ENCODE assay signal across 8 cellular contexts in the genomic region with DNA sequence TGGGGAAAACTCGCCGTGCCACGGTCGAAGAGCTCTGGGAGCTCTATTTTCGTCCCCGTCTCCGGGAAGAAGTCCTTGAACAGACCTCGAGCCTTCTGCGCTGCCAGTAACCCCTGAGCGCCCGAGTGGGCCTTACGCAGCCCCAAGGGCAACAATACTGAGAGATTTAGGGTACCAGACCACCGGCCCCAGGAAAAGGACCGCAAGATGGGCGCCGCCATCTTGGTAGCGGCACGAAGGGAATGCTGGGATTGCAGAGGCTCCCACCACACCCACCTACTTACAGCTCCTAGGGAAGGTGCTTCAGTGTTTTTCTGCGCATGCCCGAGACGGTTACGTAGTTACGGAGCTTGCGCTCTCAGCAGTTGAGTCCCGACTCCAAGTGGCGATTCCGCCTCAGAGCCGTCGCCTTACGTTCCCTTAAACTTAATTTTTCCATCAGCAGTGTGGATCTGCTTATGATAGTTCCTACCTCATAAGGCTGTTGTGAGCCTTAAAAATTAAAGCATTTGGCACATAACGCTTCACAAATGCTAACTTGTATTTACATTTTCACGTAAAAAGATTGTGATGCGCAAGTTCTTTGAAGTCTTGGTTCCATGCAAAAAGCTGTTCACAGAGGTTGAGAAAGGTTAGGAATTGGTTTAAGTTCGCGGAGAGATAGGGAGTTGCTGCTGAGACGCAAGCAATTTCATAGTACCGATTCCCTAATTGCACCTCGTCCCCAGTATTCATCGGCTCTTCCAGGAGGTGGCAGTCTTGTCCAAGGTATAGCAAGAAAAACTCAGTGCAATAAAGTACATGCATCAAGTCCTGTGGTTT. TPM values are rescaled to one million over a fixed set of nuclear protein-coding genes. Genes with fewer than 3 reads are reported as not detected.
DNase-seq lines count a peak whose midpoint lies in the region; FAIRE-seq and TF ChIP-seq lines count a peak whose summit lies in the region.

A gene (minus strand): TSS at position 244 of the 822 bp plus-strand sequence. CDS start 23 bp downstream, at position 221.

- peak within 1 kb of the TSS; percentile 86 for H3K4me2 ChIP-seq in Loucy (ENCODE audit: low read depth, low read length, poor library complexity, severe bottlenecking)

- H3K4me1 ChIP-seq in Loucy (ENCODE audit: insufficient read depth, low read length, poor library complexity, severe bottlenecking) = peaks cover 21% of the 10 kb centered on the region

- peaks cover 10% of the 10 kb centered on the region; the same call in 1 of the 2 replicates for H3K36me3 ChIP-seq in Loucy (ENCODE audit: insufficient read depth, low read length)

- no peaks in the 10 kb centered on the region for H3F3A ChIP-seq in Loucy (ENCODE audit: low read depth)

- H3K4me3 ChIP-seq in Loucy (ENCODE audit: low read length, poor library complexity, severe bottlenecking) = peak within 1 kb of the TSS; percentile 80
- peak within 1 kb of the TSS; percentile 100 for H3K4me3 ChIP-seq in fibroblast of villous mesenchyme (ENCODE audit: low read depth, low read length)

- TF ChIP-seq CTCF in Loucy (conservative IDR thresholded peaks at IDR 0.05; ENCODE audit: low read length) (peak; percentile 98), fibroblast of villous mesenchyme (IDR thresholded peaks at IDR 0.05; ENCODE audit: insufficient read depth, low read depth, low read length) (peak; percentile 78), neural crest cell (conservative IDR thresholded peaks at IDR 0.05) (peak; percentile 100)

- H2AFZ ChIP-seq in Loucy (ENCODE audit: low read length) = peak within 1 kb of the TSS; percentile 100

- H3K27me3 Mint-ChIP-seq in neural crest cell (ENCODE audit: low read depth) = peaks cover 3% of the 10 kb centered on the region

- DNase-seq in ELR (ENCODE audit: low read depth) = peak; percentile 99
- DNase-seq in H54 (ENCODE audit: insufficient read length, low spot score) = peak; percentile 65
- DNase-seq in SHP77 (lab: John Stamatoyannopoulos, UW) = peak; percentile 96 to 98
- peak; percentile 95 for DNase-seq in activated effector memory CD4-positive, alpha-beta T cell treated with anti-CD3 and anti-CD28 coated beads, Interleukin-2, amount 50 U/mL, for 16 hours
- peak; percentile 97 for DNase-seq in fibroblast of villous mesenchyme (ENCODE audit: low read depth)
- peak; percentile 83 for DNase-seq in neural crest cell (ENCODE audit: low read depth, low spot score)
- DNase-seq in stromal cell of bone marrow (ENCODE audit: low read depth) = peak; percentile 97

- no peaks in the 10 kb centered on the region for H3K9me2 ChIP-seq in Loucy (replicated peaks; ENCODE audit: low read depth, low read length)

- FAIRE-seq in H54 (lab: Jason Lieb, UNC) = peak; percentile 98

- peak; percentile 80 for TF ChIP-seq POLR2A in H54 (IDR thresholded peaks at IDR 0.05; ENCODE audit: low read depth, low read length)

- peaks cover 36% of the 10 kb centered on the region for H3K79me2 ChIP-seq in Loucy (ENCODE audit: insufficient read depth, low read length)

- H3K9me3 ChIP-seq in Loucy (ENCODE audit: insufficient read depth, low read depth, low read length) = no peaks in the 10 kb centered on the region

- peak within 1 kb of the TSS; percentile 82 for H3K9ac ChIP-seq in Loucy (ENCODE audit: low read depth, low read length, poor library complexity, severe bottlenecking)

- H3K4me3 Mint-ChIP-seq in neural crest cell = peak within 1 kb of the TSS; percentile 89

- peak within 1 kb of the TSS; percentile 76 for H3K27ac Mint-ChIP-seq in neural crest cell (ENCODE audit: unreplicated experiment)

- H4K20me1 ChIP-seq in Loucy (ENCODE audit: insufficient read depth, low read length, poor library complexity, severe bottlenecking) = peaks cover 16% of the 10 kb centered on the region

- H3K36me3 Mint-ChIP-seq in neural crest cell (ENCODE audit: low read depth) = no peaks in the 10 kb centered on the region

- no peaks in the 10 kb centered on the region for H3K27me3 ChIP-seq in Loucy (ENCODE audit: insufficient read depth, low read length, poor library complexity, severe bottlenecking)

- peaks cover 19% of the 10 kb centered on the region for H3K4me1 Mint-ChIP-seq in neural crest cell

- H3K9me3 Mint-ChIP-seq in neural crest cell = no peaks in the 10 kb centered on the region

RNA-seq across cellular contexts. Expression of the gene that starts here (rescaled TPM):
- total RNA-seq in fibroblast of villous mesenchyme (24.2 and 32.8 TPM in 2 replicates), neural crest cell (25.3 and 30.0 TPM in 2 replicates)

Comparison
In these comparisons a context has a peak if more than half of its experiments do, and no peak if none do; other contexts are left out.
1. Peak in every context shown above with its lines: DNase-seq and H3K4me3 ChIP-seq.